2 cellular contexts compared by ENCODE assay signal in the genomic region with DNA sequence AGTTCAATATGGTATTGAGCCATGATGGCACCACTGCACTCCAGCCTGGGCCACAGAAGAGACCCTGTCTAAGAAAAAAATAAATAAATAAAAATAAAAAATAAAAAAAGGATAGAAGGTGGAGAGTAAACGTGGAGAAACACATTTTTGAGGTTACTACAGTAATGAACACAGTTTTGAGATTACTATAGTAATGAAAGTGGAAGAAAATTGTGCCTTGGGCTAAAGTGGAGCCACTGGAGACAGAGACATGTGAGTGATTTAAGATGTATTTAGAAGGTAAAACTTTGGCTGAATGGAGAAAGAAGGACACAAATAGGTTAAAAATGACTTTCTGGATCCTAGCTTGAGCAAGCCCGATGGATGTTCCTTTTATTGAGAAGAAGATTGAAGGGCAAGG.
TF ChIP-seq lines count a peak whose summit lies in the region.

No MANE protein-coding gene starts in this region.

TF ChIP-seq in IMR-90, 13 proteins besides CTCF, POLR2A, EP300 and RAD21:
- TF ChIP-seq, protein P1, sequence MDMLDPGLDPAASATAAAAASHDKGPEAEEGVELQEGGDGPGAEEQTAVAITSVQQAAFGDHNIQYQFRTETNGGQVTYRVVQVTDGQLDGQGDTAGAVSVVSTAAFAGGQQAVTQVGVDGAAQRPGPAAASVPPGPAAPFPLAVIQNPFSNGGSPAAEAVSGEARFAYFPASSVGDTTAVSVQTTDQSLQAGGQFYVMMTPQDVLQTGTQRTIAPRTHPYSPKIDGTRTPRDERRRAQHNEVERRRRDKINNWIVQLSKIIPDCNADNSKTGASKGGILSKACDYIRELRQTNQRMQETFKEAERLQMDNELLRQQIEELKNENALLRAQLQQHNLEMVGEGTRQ (IDR thresholded peaks at IDR 0.05; ENCODE audit: low read depth, low read length): no peak
- TF ChIP-seq MXI1 (IDR thresholded peaks at IDR 0.05; ENCODE audit: borderline replicate concordance, low read depth, low read length) (no peak), MAZ (IDR thresholded peaks at IDR 0.05; ENCODE audit: borderline replicate concordance, low read depth, low read length) (no peak), FOS (IDR thresholded peaks at IDR 0.05; ENCODE audit: low read depth, low read length) (no peak), NFE2L2 (IDR thresholded peaks at IDR 0.05; ENCODE audit: low read depth, low read length) (no peak), CEBPB (IDR thresholded peaks at IDR 0.05; ENCODE audit: low read depth, low read length) (no peak), CHD1 (IDR thresholded peaks at IDR 0.05; ENCODE audit: low read depth, low read length) (no peak), MAFK (IDR thresholded peaks at IDR 0.05; ENCODE audit: low read depth, low read length) (no peak), RFX5 (IDR thresholded peaks at IDR 0.05; ENCODE audit: low read depth, low read length) (no peak), BHLHE40 (IDR thresholded peaks at IDR 0.05; ENCODE audit: low read depth, low read length) (no peak), RCOR1 (IDR thresholded peaks at IDR 0.05; ENCODE audit: insufficient replicate concordance, low read length) (no peak), SMC3 (IDR thresholded peaks at IDR 0.05; ENCODE audit: low read depth, low read length) (no peak)
- TF ChIP-seq, protein P2, sequence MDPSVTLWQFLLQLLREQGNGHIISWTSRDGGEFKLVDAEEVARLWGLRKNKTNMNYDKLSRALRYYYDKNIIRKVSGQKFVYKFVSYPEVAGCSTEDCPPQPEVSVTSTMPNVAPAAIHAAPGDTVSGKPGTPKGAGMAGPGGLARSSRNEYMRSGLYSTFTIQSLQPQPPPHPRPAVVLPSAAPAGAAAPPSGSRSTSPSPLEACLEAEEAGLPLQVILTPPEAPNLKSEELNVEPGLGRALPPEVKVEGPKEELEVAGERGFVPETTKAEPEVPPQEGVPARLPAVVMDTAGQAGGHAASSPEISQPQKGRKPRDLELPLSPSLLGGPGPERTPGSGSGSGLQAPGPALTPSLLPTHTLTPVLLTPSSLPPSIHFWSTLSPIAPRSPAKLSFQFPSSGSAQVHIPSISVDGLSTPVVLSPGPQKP (IDR thresholded peaks at IDR 0.05; ENCODE audit: borderline replicate concordance, low read depth, low read length): no peak

TF ChIP-seq in GM12878, 131 proteins besides CTCF, POLR2A, EP300 and RAD21 (continued from another document):
- no peak for TF ChIP-seq FOS (IDR thresholded peaks at IDR 0.05; ENCODE audit: borderline replicate concordance, extremely low read depth, insufficient read length)
